Comparison of ENCODE assay signal across 7 cellular contexts in the genomic region with DNA sequence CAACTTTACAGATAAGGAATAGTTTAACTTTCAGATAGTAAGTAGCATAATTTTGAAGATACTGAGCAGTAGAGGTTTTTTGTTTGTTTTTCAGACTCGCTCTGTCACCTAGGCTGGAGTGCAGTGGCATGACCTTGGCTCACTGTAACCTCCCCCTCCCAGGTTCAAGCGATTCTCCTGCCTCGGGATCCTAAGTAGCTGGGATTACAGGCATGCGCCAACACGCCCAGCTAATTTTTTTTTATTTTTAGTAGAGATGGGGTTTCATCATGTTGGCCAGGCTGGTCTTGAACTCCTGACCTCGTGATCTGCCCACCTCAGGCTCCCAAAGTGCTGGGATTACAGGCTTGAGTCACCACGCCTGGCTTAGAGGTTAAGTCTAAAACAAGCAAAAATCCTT. TPM values are rescaled to one million over a fixed set of nuclear protein-coding genes. Genes with fewer than 3 reads are reported as not detected.
DNase-seq lines count a peak whose midpoint lies in the region; ATAC-seq and TF ChIP-seq lines count a peak whose summit lies in the region.
"Not testable (repeated sequence)": the region's sequence is repeated elsewhere in the genome, so short reads cannot be mapped to it uniquely, and the experiment has no call there.

No MANE protein-coding gene starts in this region.

- not testable (repeated sequence) for TF ChIP-seq POLR2A in right lobe of liver (IDR thresholded peaks at IDR 0.05); spleen (IDR thresholded peaks at IDR 0.05)

- H3K9me3 ChIP-seq in MG63, right lobe of liver, spleen: not testable (repeated sequence)

- not testable (repeated sequence) for H3K4me3 ChIP-seq in GM23338, MG63, right lobe of liver, spleen

- H4K20me1 ChIP-seq in GM23338 (replicated peaks; ENCODE audit: insufficient read depth): peaks cover 69% of the 10 kb centered on the region

- not testable (repeated sequence) for H2AFZ ChIP-seq in GM23338

- not testable (repeated sequence) for TF ChIP-seq CTCF in GM23338 (conservative IDR thresholded peaks at IDR 0.05; ENCODE audit: low read depth in 2 of 2); RWPE1 (conservative IDR thresholded peaks at IDR 0.05; ENCODE audit: low read depth); endothelial cell (IDR thresholded peaks at IDR 0.05; ENCODE audit: unreplicated experiment); right lobe of liver (IDR thresholded peaks at IDR 0.05); spleen (IDR thresholded peaks at IDR 0.05 in 8 of 11, conservative IDR thresholded peaks at IDR 0.05 in 3 of 11)

- not testable (repeated sequence) for H3K4me1 ChIP-seq in GM23338 (ENCODE audit: insufficient read depth); right lobe of liver
- H3K4me1 ChIP-seq in spleen: peaks cover 0 to 51% (median 21%) of the 10 kb centered on the region in 6 donors

- H3K27me3 ChIP-seq in GM23338 (ENCODE audit: insufficient read depth); MG63; right lobe of liver; spleen (replicated peaks in 1 of 7): not testable (repeated sequence)

- ATAC-seq in GM23338: not testable (repeated sequence)
- ATAC-seq in left lobe of liver (peak; percentile 45), right lobe of liver (peak in 3 of 4 donors; percentile 35 to 60 (median 59))

- 30% methylated on average over 2 of the region's 7 CpGs for WGBS in right lobe of liver (ENCODE audit: insufficient coverage, low coverage, low lambda C conversion rate, missing lambda C conversion rate)
- WGBS in spleen, 5 donors: 81 to 93% (median 88%) methylated on average over 6 to 7 of the region's 7 CpGs

- H3K27ac Mint-ChIP-seq in GM23338 (0 out of 2 replicates have a peak overlapping the region, but pooled peaks have one; percentile 8), endothelial cell (ENCODE audit: unreplicated experiment) (peak overlapping the region; percentile 84)

- CTCF ChIA-PET in RWPE1 (lab: Yijun Ruan, JAX): interaction anchor here (0.7 kb wide), 1 partner anchor 19 kb away, joined by 5 read pairs; no protein-coding TSS in a partner anchor

- POLR2A ChIA-PET in RWPE1 (lab: Yijun Ruan, JAX; ENCODE audit: low non-redundant PET): not testable (repeated sequence)

- not testable (repeated sequence) for H3K27ac ChIP-seq in GM23338 (ENCODE audit: low read depth); right lobe of liver; spleen
- peak overlapping the region; percentile 58 for H3K27ac ChIP-seq in RWPE1

- not testable (repeated sequence) for H3F3A ChIP-seq in GM23338 (replicated peaks; ENCODE audit: low read depth)

- not testable (repeated sequence) for H3K4me2 ChIP-seq in GM23338

- H3K4me1 Mint-ChIP-seq in GM23338; endothelial cell (ENCODE audit: unreplicated experiment): not testable (repeated sequence)

- not testable (repeated sequence) for H3K4me3 Mint-ChIP-seq in GM23338; endothelial cell (ENCODE audit: unreplicated experiment)

- DNase-seq in GM23338 (ENCODE audit: low spot score); RWPE1 (ENCODE audit: low spot score); endothelial cell (ENCODE audit: low spot score); left lobe of liver (ENCODE audit: low spot score); right lobe of liver: not testable (repeated sequence)
- peak; percentile 34 for DNase-seq in MG63
- DNase-seq in spleen: peak; percentile 19

- H3K9me2 ChIP-seq in GM23338 (ENCODE audit: insufficient read depth): not testable (repeated sequence)

- peaks cover 100% of the 10 kb centered on the region for H3K79me2 ChIP-seq in GM23338 (replicated peaks; ENCODE audit: insufficient read depth)

- intact Hi-C loops in right lobe of liver (cut with DNase I); spleen (cut with DNase I; ENCODE audit: low total_unique reads): not testable (repeated sequence)

- H3K36me3 ChIP-seq in GM23338 (ENCODE audit: insufficient read depth): not testable (repeated sequence)
- H3K36me3 ChIP-seq in MG63: peaks cover 67% of the 10 kb centered on the region
- H3K36me3 ChIP-seq in right lobe of liver: peaks cover 0 to 13% (median 0%) of the 10 kb centered on the region in 4 donors
- peaks cover 0 to 92% (median 20%) of the 10 kb centered on the region in 6 donors for H3K36me3 ChIP-seq in spleen

- H3K36me3 Mint-ChIP-seq in GM23338 (ENCODE audit: low read depth): peaks cover 47% of the 10 kb centered on the region
- H3K36me3 Mint-ChIP-seq in endothelial cell (ENCODE audit: low read depth, unreplicated experiment): peaks cover 14% of the 10 kb centered on the region

- H3K9me3 Mint-ChIP-seq in GM23338; endothelial cell (ENCODE audit: unreplicated experiment): not testable (repeated sequence)

- not testable (repeated sequence) for H3K27me3 Mint-ChIP-seq in GM23338 (ENCODE audit: insufficient read depth, low read depth, poor library complexity); endothelial cell (ENCODE audit: unreplicated experiment)

RNA-seq across cellular contexts. Expression of a gene that starts 16.7 kb away (rescaled TPM):
- 298 and 319 TPM in 2 replicates for total RNA-seq in GM23338 (2014; rRNA removed; shearing (Covaris generic))
- polyA plus RNA-seq in GM23338 (2016; fragmentation: Nextera tagmentation; extraction: Ambion mirVana) (46.4 and 59.2 TPM in 2 replicates), spleen (10 to 100 TPM; 51.5 to 60.1 (median 54.4) TPM)
- 232 and 296 TPM in 2 replicates for total RNA-seq in MG63 (2014; rRNA removed; shearing (Covaris generic); ENCODE audit: low replicate concordance)
- total RNA-seq in endothelial cell (ENCODE audit: unreplicated experiment) (152 TPM), left lobe of liver (63.6 TPM), right lobe of liver (10 to 100 TPM; 53.8 to 74.9 (median 65.5) TPM), spleen (100 to 1,000 TPM; 174 to 199 (median 187) TPM)
